Comparison of ENCODE assay signal across 1 cellular context in the genomic region with DNA sequence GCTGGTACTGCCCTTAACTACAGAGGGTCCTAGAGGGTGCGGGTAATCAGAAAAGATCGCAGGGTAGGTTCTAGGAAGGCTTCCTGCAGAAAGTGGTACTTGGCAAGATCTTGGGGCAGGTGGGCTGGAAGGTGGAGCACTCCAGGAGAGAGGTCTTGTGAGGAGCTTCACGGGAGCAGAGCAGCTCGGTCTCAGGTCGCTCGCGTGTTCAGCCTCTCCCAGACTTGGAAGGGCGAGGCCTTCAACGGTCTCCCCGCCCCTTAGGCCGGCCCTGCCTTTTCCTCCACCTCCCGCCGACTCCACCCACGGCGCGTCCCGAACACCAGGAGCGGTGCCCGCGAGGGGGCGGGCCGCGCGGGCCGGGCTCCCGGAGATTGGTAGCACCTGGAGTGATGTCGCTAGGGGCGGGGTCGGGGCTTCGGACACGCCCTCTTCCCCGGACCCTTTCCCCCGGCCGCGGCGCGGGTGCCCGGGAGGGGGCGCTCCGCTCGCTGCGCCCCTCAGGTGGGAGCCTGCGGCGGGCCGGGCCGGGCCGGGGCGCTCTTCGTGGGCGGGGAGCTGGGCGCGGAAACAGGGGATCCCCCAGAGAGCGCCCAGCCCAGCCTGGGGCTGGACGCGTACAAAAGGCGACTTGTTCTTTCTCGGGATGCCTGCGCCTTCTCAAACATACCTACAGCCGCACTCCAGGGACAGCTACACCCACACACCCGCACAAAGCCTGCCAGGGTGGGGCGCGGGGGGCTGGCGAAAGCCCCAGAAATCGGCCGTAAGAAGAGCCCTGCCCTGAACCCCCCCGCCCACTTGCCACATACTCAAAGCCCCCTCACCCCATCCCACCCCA.
TF ChIP-seq lines count a peak whose summit lies in the region.

No MANE protein-coding gene starts in this region.

TF ChIP-seq in HepG2, 621 proteins besides CTCF, POLR2A, EP300 and RAD21 (continued from another document and continues in another):
- TF ChIP-seq, protein P1, sequence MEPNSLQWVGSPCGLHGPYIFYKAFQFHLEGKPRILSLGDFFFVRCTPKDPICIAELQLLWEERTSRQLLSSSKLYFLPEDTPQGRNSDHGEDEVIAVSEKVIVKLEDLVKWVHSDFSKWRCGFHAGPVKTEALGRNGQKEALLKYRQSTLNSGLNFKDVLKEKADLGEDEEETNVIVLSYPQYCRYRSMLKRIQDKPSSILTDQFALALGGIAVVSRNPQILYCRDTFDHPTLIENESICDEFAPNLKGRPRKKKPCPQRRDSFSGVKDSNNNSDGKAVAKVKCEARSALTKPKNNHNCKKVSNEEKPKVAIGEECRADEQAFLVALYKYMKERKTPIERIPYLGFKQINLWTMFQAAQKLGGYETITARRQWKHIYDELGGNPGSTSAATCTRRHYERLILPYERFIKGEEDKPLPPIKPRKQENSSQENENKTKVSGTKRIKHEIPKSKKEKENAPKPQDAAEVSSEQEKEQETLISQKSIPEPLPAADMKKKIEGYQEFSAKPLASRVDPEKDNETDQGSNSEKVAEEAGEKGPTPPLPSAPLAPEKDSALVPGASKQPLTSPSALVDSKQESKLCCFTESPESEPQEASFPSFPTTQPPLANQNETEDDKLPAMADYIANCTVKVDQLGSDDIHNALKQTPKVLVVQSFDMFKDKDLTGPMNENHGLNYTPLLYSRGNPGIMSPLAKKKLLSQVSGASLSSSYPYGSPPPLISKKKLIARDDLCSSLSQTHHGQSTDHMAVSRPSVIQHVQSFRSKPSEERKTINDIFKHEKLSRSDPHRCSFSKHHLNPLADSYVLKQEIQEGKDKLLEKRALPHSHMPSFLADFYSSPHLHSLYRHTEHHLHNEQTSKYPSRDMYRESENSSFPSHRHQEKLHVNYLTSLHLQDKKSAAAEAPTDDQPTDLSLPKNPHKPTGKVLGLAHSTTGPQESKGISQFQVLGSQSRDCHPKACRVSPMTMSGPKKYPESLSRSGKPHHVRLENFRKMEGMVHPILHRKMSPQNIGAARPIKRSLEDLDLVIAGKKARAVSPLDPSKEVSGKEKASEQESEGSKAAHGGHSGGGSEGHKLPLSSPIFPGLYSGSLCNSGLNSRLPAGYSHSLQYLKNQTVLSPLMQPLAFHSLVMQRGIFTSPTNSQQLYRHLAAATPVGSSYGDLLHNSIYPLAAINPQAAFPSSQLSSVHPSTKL (CRISPR knock-in tag; IDR thresholded peaks at IDR 0.05), result no peak
- TF ChIP-seq ZSCAN12 (CRISPR knock-in tag; IDR thresholded peaks at IDR 0.05) (no peak), HOXA5 (CRISPR knock-in tag; IDR thresholded peaks at IDR 0.05) (no peak), ZNF33A (CRISPR knock-in tag; IDR thresholded peaks at IDR 0.05; ENCODE audit: borderline replicate concordance) (no peak), ZNF430 (CRISPR knock-in tag; IDR thresholded peaks at IDR 0.05) (no peak), ETV5 (CRISPR knock-in tag; IDR thresholded peaks at IDR 0.05; ENCODE audit: borderline replicate concordance) (no peak), ZNF256 (CRISPR knock-in tag; conservative IDR thresholded peaks at IDR 0.05) (no peak), ZNF138 (CRISPR knock-in tag; IDR thresholded peaks at IDR 0.05; ENCODE audit: low read depth) (no peak; the same call in 1 of the 2 replicates), GMEB1 (CRISPR knock-in tag; IDR thresholded peaks at IDR 0.05; ENCODE audit: borderline replicate concordance) (no peak), ATF4 (CRISPR knock-in tag; IDR thresholded peaks at IDR 0.05) (no peak), ZNF350 (CRISPR knock-in tag; IDR thresholded peaks at IDR 0.05; ENCODE audit: borderline replicate concordance, low read depth) (peak; percentile 33; the same call in 1 of the 2 replicates), ZSCAN20 (CRISPR knock-in tag; IDR thresholded peaks at IDR 0.05; ENCODE audit: borderline replicate concordance) (no peak; the same call in 1 of the 2 replicates), ZNF317 (CRISPR knock-in tag; IDR thresholded peaks at IDR 0.05) (no peak), ZNF260 (CRISPR knock-in tag; IDR thresholded peaks at IDR 0.05; ENCODE audit: borderline replicate concordance, low read depth) (no peak), ZNF225 (CRISPR knock-in tag; IDR thresholded peaks at IDR 0.05) (no peak), ZFP36 (IDR thresholded peaks at IDR 0.05; ENCODE audit: borderline replicate concordance, low read depth, low read length, partially characterized antibody) (no peak), BRD4 (CRISPR knock-in tag; IDR thresholded peaks at IDR 0.05) (no peak), HNRNPK (IDR thresholded peaks at IDR 0.05; ENCODE audit: low read depth, low read length, poor library complexity, severe bottlenecking) (peak; percentile 71), DPF2 (CRISPR knock-in tag; IDR thresholded peaks at IDR 0.05; ENCODE audit: borderline replicate concordance, low read depth) (no peak), KLF11 (CRISPR knock-in tag; IDR thresholded peaks at IDR 0.05) (no peak), MXI1 (IDR thresholded peaks at IDR 0.05; ENCODE audit: borderline replicate concordance, low read depth, low read length) (peak; percentile 64; the same call in 1 of the 3 replicates), ZNF619 (CRISPR knock-in tag; IDR thresholded peaks at IDR 0.05) (no peak), MATR3 (CRISPR knock-in tag; IDR thresholded peaks at IDR 0.05) (no peak), ZSCAN25 (CRISPR knock-in tag; IDR thresholded peaks at IDR 0.05) (no peak), SRY (CRISPR knock-in tag; IDR thresholded peaks at IDR 0.05) (no peak), KDM3A (CRISPR knock-in tag; IDR thresholded peaks at IDR 0.05; ENCODE audit: low read depth) (no peak), MTF2 (CRISPR knock-in tag; IDR thresholded peaks at IDR 0.05; ENCODE audit: borderline replicate concordance) (no peak), ZNF770 (CRISPR knock-in tag; IDR thresholded peaks at IDR 0.05) (no peak), THAP11 (CRISPR knock-in tag; IDR thresholded peaks at IDR 0.05) (peak; percentile 70), ZMYM3 (CRISPR knock-in tag; IDR thresholded peaks at IDR 0.05) (no peak), MAFF (IDR thresholded peaks at IDR 0.05; ENCODE audit: low read depth, low read length) (no peak)
- TF ChIP-seq, protein P2, sequence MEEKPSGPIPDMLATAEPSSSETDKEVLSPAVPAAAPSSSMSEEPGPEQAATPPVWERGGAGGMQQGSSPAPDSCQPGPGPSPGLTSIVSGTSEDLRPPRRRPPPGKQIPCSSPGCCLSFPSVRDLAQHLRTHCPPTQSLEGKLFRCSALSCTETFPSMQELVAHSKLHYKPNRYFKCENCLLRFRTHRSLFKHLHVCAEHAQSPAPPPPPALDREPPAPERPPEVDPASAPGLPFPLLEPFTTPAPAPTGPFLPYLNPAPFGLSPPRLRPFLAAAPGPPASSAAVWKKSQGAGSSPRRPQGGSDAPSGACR (CRISPR knock-in tag; IDR thresholded peaks at IDR 0.05), result 0 out of 2 replicates have a peak, but pooled peaks have one; percentile 53
- TF ChIP-seq, protein P3, sequence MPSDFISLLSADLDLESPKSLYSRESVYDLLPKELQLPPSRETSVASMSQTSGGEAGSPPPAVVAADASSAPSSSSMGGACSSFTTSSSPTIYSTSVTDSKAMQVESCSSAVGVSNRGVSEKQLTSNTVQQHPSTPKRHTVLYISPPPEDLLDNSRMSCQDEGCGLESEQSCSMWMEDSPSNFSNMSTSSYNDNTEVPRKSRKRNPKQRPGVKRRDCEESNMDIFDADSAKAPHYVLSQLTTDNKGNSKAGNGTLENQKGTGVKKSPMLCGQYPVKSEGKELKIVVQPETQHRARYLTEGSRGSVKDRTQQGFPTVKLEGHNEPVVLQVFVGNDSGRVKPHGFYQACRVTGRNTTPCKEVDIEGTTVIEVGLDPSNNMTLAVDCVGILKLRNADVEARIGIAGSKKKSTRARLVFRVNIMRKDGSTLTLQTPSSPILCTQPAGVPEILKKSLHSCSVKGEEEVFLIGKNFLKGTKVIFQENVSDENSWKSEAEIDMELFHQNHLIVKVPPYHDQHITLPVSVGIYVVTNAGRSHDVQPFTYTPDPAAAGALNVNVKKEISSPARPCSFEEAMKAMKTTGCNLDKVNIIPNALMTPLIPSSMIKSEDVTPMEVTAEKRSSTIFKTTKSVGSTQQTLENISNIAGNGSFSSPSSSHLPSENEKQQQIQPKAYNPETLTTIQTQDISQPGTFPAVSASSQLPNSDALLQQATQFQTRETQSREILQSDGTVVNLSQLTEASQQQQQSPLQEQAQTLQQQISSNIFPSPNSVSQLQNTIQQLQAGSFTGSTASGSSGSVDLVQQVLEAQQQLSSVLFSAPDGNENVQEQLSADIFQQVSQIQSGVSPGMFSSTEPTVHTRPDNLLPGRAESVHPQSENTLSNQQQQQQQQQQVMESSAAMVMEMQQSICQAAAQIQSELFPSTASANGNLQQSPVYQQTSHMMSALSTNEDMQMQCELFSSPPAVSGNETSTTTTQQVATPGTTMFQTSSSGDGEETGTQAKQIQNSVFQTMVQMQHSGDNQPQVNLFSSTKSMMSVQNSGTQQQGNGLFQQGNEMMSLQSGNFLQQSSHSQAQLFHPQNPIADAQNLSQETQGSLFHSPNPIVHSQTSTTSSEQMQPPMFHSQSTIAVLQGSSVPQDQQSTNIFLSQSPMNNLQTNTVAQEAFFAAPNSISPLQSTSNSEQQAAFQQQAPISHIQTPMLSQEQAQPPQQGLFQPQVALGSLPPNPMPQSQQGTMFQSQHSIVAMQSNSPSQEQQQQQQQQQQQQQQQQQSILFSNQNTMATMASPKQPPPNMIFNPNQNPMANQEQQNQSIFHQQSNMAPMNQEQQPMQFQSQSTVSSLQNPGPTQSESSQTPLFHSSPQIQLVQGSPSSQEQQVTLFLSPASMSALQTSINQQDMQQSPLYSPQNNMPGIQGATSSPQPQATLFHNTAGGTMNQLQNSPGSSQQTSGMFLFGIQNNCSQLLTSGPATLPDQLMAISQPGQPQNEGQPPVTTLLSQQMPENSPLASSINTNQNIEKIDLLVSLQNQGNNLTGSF (CRISPR knock-in tag; IDR thresholded peaks at IDR 0.05), result no peak
- TF ChIP-seq, protein P4, sequence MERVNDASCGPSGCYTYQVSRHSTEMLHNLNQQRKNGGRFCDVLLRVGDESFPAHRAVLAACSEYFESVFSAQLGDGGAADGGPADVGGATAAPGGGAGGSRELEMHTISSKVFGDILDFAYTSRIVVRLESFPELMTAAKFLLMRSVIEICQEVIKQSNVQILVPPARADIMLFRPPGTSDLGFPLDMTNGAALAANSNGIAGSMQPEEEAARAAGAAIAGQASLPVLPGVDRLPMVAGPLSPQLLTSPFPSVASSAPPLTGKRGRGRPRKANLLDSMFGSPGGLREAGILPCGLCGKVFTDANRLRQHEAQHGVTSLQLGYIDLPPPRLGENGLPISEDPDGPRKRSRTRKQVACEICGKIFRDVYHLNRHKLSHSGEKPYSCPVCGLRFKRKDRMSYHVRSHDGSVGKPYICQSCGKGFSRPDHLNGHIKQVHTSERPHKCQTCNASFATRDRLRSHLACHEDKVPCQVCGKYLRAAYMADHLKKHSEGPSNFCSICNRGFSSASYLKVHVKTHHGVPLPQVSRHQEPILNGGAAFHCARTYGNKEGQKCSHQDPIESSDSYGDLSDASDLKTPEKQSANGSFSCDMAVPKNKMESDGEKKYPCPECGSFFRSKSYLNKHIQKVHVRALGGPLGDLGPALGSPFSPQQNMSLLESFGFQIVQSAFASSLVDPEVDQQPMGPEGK (CRISPR knock-in tag; IDR thresholded peaks at IDR 0.05), result peak; percentile 44
- TF ChIP-seq, protein P5, sequence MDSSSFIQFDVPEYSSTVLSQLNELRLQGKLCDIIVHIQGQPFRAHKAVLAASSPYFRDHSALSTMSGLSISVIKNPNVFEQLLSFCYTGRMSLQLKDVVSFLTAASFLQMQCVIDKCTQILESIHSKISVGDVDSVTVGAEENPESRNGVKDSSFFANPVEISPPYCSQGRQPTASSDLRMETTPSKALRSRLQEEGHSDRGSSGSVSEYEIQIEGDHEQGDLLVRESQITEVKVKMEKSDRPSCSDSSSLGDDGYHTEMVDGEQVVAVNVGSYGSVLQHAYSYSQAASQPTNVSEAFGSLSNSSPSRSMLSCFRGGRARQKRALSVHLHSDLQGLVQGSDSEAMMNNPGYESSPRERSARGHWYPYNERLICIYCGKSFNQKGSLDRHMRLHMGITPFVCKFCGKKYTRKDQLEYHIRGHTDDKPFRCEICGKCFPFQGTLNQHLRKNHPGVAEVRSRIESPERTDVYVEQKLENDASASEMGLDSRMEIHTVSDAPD (CRISPR knock-in tag; IDR thresholded peaks at IDR 0.05), result no peak
- TF ChIP-seq, protein P6, sequence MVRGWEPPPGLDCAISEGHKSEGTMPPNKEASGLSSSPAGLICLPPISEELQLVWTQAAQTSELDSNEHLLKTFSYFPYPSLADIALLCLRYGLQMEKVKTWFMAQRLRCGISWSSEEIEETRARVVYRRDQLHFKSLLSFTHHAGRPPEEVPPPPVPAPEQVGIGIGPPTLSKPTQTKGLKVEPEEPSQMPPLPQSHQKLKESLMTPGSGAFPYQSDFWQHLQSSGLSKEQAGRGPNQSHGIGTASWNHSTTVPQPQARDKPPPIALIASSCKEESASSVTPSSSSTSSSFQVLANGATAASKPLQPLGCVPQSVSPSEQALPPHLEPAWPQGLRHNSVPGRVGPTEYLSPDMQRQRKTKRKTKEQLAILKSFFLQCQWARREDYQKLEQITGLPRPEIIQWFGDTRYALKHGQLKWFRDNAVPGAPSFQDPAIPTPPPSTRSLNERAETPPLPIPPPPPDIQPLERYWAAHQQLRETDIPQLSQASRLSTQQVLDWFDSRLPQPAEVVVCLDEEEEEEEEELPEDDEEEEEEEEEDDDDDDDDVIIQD (CRISPR knock-in tag; IDR thresholded peaks at IDR 0.05; ENCODE audit: low read depth), result peak; percentile 32; the same call in 1 of the 2 replicates
